ENCODE assay signal across 37 cellular contexts in the genomic region with DNA sequence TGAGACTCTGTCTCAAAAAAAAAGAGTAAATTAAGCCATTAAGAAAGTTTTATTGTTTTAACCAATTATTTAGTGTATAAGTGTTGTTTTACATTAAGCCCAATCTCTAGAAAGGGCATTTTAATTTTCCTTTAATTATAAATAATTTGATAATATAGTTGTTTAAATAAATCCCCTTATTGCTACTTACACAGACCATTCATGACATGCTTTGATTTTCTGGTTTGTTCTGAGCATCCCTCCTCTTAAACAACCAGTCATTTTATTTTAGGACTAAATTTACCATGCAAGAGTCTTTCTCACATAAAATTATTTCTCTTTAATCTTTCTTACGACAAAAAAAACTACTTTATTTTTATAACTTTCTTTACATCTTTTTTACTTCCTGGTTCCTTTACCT. TPM values are rescaled to one million over a fixed set of nuclear protein-coding genes. Genes with fewer than 3 reads are reported as not detected.
"Had no signal": no experiment of that assay in that cellular context is flagged by ENCODE, and none has a peak within 500 bp of the region (broad histone marks: within the 10 kb centered on the region; RNA-seq: fewer than 3 reads in every experiment).

No MANE protein-coding gene starts in this region.

- H3K4me3 Mint-ChIP-seq: activated B cell treated with CpG ODN at 0.5 μM for 24 hours; activated CD4-positive, alpha-beta memory T cell treated with anti-CD3 and anti-CD28 coated beads for 36 hours; activated CD4-positive, alpha-beta T cell treated with anti-CD3 and anti-CD28 coated beads, Interleukin-2, amount 10 ng/mL, durations not matched to agents 24 days and 14 days; activated CD8-positive, alpha-beta T cell treated with anti-CD3 and anti-CD28 coated beads for 36 hours; activated naive CD4-positive, alpha-beta T cell treated with anti-CD3 and anti-CD28 coated beads for 36 hours; activated naive CD8-positive, alpha-beta T cell treated with anti-CD3 and anti-CD28 coated beads for 36 hours; activated T-cell treated with anti-CD3 and anti-CD28 coated beads, Interleukin-2, amount 50 U/mL, for 4 hours; activated T-cell treated with anti-CD3 and anti-CD28 coated beads, Interleukin-2, amount 50 U/mL, for 72 hours; activated T-helper 1 cell treated with anti-CD3 and anti-CD28 coated beads, Interleukin-12 subunit alpha, Interleukin-12 subunit beta, Interleukin-2, Interleukin-4 antibody, amounts not matched to agents 30 ng/mL and 10 ng/mL and 1 ng/mL, durations not matched to agents 14 hours and 24 hours and 36 hours; activated T-helper 17 cell treated with anti-CD3 and anti-CD28 coated beads, Interleukin-2, amount 50 U/mL, for 72 hours; brain; central memory CD8-positive, alpha-beta T cell; T-helper 1 cell treated with Interleukin-12 subunit alpha and Interleukin-12 subunit beta and Interleukin-4 antibody, amounts not matched to agents 30 μg/mL and 1 μg/mL, for 36 hours; T-helper 2 cell treated with Interferon-gamma antibody and Interleukin-4, amounts not matched to agents 5 μg/mL and 100 μg/mL, for 36 hours had no signal

- H3K27ac ChIP-seq: ascending aorta, cardiac muscle cell, VCaP had no signal

- H3K27ac Mint-ChIP-seq: activated B cell treated with CpG ODN at 0.5 μM for 24 hours; activated CD4-positive, alpha-beta memory T cell treated with anti-CD3 and anti-CD28 coated beads for 36 hours; activated CD4-positive, alpha-beta T cell treated with anti-CD3 and anti-CD28 coated beads, Interleukin-2, amount 10 ng/mL, durations not matched to agents 24 days and 14 days; activated CD8-positive, alpha-beta T cell treated with anti-CD3 and anti-CD28 coated beads for 36 hours; activated naive CD4-positive, alpha-beta T cell treated with anti-CD3 and anti-CD28 coated beads for 36 hours; activated naive CD4-positive, alpha-beta T cell treated with anti-CD3 and anti-CD28 coated beads, Interleukin-2, amount 50 U/mL, for 72 hours; activated naive CD8-positive, alpha-beta T cell treated with anti-CD3 and anti-CD28 coated beads for 36 hours; activated T-cell treated with anti-CD3 and anti-CD28 coated beads, Interleukin-2, amount 50 U/mL, for 72 hours; activated T-helper 1 cell treated with anti-CD3 and anti-CD28 coated beads, Interleukin-12 subunit alpha, Interleukin-12 subunit beta, Interleukin-2, Interleukin-4 antibody, amounts not matched to agents 30 ng/mL and 10 ng/mL and 1 ng/mL, durations not matched to agents 14 hours and 24 hours and 36 hours; activated T-helper 17 cell treated with anti-CD3 and anti-CD28 coated beads, Interleukin-2, amount 50 U/mL, for 72 hours; brain; T-helper 1 cell treated with Interleukin-12 subunit alpha and Interleukin-12 subunit beta and Interleukin-4 antibody, amounts not matched to agents 30 μg/mL and 1 μg/mL, for 36 hours; T-helper 2 cell treated with Interferon-gamma antibody and Interleukin-4, amounts not matched to agents 5 μg/mL and 100 μg/mL, for 36 hours had no signal

- H3K4me3 ChIP-seq: ascending aorta, cardiac muscle cell had no signal

- H3K9me3 ChIP-seq: ascending aorta had no signal

- H3K36me3 Mint-ChIP-seq: activated naive CD4-positive, alpha-beta T cell treated with anti-CD3 and anti-CD28 coated beads, Interleukin-2, amount 50 U/mL, for 72 hours; activated naive CD8-positive, alpha-beta T cell treated with anti-CD3 and anti-CD28 coated beads for 36 hours; brain had no signal

- H3K27me3 Mint-ChIP-seq: activated B cell treated with CpG ODN at 0.5 μM for 24 hours; activated CD4-positive, alpha-beta memory T cell treated with anti-CD3 and anti-CD28 coated beads for 36 hours; activated CD4-positive, alpha-beta T cell treated with anti-CD3 and anti-CD28 coated beads, Interleukin-2, amount 10 ng/mL, durations not matched to agents 24 days and 14 days; activated CD8-positive, alpha-beta T cell treated with anti-CD3 and anti-CD28 coated beads for 36 hours; activated naive CD8-positive, alpha-beta T cell treated with anti-CD3 and anti-CD28 coated beads for 36 hours; brain; central memory CD8-positive, alpha-beta T cell had no signal

- H3K36me3 ChIP-seq: ascending aorta, cardiac muscle cell had no signal

- H3K4me1 Mint-ChIP-seq: activated B cell treated with CpG ODN at 0.5 μM for 24 hours; activated CD4-positive, alpha-beta T cell treated with anti-CD3 and anti-CD28 coated beads, Interleukin-2, amount 10 ng/mL, durations not matched to agents 24 days and 14 days; activated naive CD8-positive, alpha-beta T cell treated with anti-CD3 and anti-CD28 coated beads for 36 hours; activated T-helper 17 cell treated with anti-CD3 and anti-CD28 coated beads, Interleukin-2, amount 50 U/mL, for 72 hours; brain; central memory CD8-positive, alpha-beta T cell had no signal

- H3K9me3 Mint-ChIP-seq: activated CD4-positive, alpha-beta T cell treated with anti-CD3 and anti-CD28 coated beads, Interleukin-2, amount 10 ng/mL, durations not matched to agents 24 days and 14 days; activated CD8-positive, alpha-beta T cell treated with anti-CD3 and anti-CD28 coated beads for 36 hours; activated T-helper 17 cell treated with anti-CD3 and anti-CD28 coated beads, Interleukin-2, amount 50 U/mL, for 72 hours; central memory CD8-positive, alpha-beta T cell; T-helper 1 cell treated with Interleukin-12 subunit alpha and Interleukin-12 subunit beta and Interleukin-4 antibody, amounts not matched to agents 30 μg/mL and 1 μg/mL, for 36 hours had no signal

- DNase-seq: activated B cell treated with CpG ODN at 0.5 μM for 24 hours; activated CD4-positive, alpha-beta memory T cell treated with anti-CD3 and anti-CD28 coated beads for 36 hours; activated CD4-positive, alpha-beta T cell treated with anti-CD3 and anti-CD28 coated beads for 4 hours; activated CD4-positive, alpha-beta T cell treated with anti-CD3 and anti-CD28 coated beads, Interleukin-2, amount 10 ng/mL, durations not matched to agents 24 days and 14 days; activated CD4-positive, alpha-beta T cell treated with anti-CD3 and anti-CD28 coated beads, Interleukin-2, amount 50 U/mL, for 1 hour; activated CD4-positive, alpha-beta T cell treated with anti-CD3 and anti-CD28 coated beads, Interleukin-2, amount 50 U/mL, for 4 hours; activated CD4-positive, CD25-positive, alpha-beta regulatory T cell treated with anti-CD3 and anti-CD28 coated beads, Interleukin-2, amount 50 U/mL, for 72 hours; activated CD8-positive, alpha-beta memory T cell treated with anti-CD3 and anti-CD28 coated beads, Interleukin-2, amount 50 U/mL, for 4 hours; activated CD8-positive, alpha-beta T cell treated with anti-CD3 and anti-CD28 coated beads for 36 hours; activated effector memory CD4-positive, alpha-beta T cell treated with anti-CD3 and anti-CD28 coated beads, Interleukin-2, amount 50 U/mL, for 16 hours; activated gamma-delta T cell treated with Interleukin-2 at 50 U/mL for 16 hours; activated naive CD4-positive, alpha-beta T cell; activated naive CD4-positive, alpha-beta T cell treated with anti-CD3 and anti-CD28 coated beads for 36 hours; activated naive CD4-positive, alpha-beta T cell treated with anti-CD3 and anti-CD28 coated beads, Interleukin-2, amount 50 U/mL, for 16 hours; activated naive CD8-positive, alpha-beta T cell treated with anti-CD3 and anti-CD28 coated beads for 36 hours; activated T-cell treated with anti-CD3 and anti-CD28 coated beads for 4 hours; activated T-cell treated with anti-CD3 and anti-CD28 coated beads, Interleukin-2, amount 50 U/mL, for 1 hour; activated T-cell treated with anti-CD3 and anti-CD28 coated beads, Interleukin-2, amount 50 U/mL, for 4 hours; activated T-cell treated with anti-CD3 and anti-CD28 coated beads, Interleukin-2, amount 50 U/mL, for 72 hours; amygdala; anterior cingulate cortex; caudate nucleus; cerebellar nuclear complex; T-helper 2 cell; T-helper 9 cell had no signal

- H3K27me3 ChIP-seq: ascending aorta, cardiac muscle cell had no signal

- ATAC-seq: activated CD8-positive, alpha-beta T cell treated with anti-CD3 and anti-CD28 coated beads for 36 hours; activated naive CD4-positive, alpha-beta T cell treated with anti-CD3 and anti-CD28 coated beads, Interleukin-2, amount 50 U/mL, for 72 hours; activated T-cell treated with anti-CD3 and anti-CD28 coated beads, Interleukin-2, amount 50 U/mL, for 4 hours; activated T-cell treated with anti-CD3 and anti-CD28 coated beads, Interleukin-2, amount 50 U/mL, for 72 hours; activated T-helper 17 cell treated with anti-CD3 and anti-CD28 coated beads, Interleukin-2, amount 50 U/mL, for 72 hours had no signal

- H3K4me1 ChIP-seq: ascending aorta had no signal

RNA-seq across cellular contexts. Expression of a gene that starts 23.5 kb away (rescaled TPM):
- total RNA-seq: activated CD4-positive, alpha-beta T cell treated with anti-CD3 and anti-CD28 coated beads, Interleukin-2, amount 10 ng/mL, durations not matched to agents 24 days and 14 days; activated CD8-positive, alpha-beta T cell treated with anti-CD3 and anti-CD28 coated beads for 36 hours; activated naive CD4-positive, alpha-beta T cell treated with anti-CD3 and anti-CD28 coated beads, Interleukin-2, amount 50 U/mL, for 72 hours; activated T-helper 1 cell treated with anti-CD3 and anti-CD28 coated beads, Interleukin-12 subunit alpha, Interleukin-12 subunit beta, Interleukin-2, Interleukin-4 antibody, amounts not matched to agents 30 ng/mL and 10 ng/mL and 1 ng/mL, durations not matched to agents 14 hours and 24 hours and 36 hours; ascending aorta; bronchial epithelial cell; cardiac muscle cell; chondrocyte had no signal
